In the genomic region with DNA sequence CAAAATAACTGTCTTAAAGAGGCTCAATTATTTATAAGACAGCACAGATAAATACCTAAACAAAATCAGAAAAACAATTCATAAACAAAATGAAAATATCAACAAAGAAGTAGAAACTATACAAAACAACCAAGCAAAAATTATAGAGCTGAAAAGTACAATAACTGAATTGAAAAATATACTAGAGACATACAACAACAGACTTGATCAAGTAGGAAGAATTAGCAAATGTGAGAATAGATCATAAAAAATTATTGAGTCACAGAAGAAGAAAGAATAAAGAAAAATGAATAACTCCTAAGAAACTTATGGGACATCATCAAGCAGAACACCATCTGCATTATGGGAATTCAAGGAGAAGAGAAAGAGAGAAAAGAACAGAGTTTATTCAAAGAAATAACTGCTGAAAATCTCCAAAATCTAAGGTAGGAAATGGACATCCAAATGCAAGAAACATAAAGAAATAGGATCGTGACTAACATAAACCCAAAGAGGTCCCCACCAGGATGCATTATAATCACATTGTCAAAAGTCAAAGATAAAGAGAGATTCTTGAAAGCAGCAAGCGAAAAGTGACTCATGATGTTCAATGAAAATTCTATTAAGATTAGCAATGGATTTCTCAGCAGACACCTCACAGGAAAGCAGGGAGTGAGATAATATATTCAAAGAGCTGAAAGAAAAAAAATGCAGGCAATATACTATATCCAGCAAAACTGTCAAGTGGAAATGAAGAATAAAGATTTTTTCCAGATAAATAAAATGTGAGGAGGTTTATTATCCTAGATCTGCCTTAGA, we compare ENCODE assay signal across 15 cellular contexts.
DNase-seq lines count a peak whose midpoint lies in the region; FAIRE-seq and TF ChIP-seq lines count a peak whose summit lies in the region.
"Had no signal": no experiment of that assay in that cellular context is flagged by ENCODE, and none has a peak within 500 bp of the region (broad histone marks: within the 10 kb centered on the region; RNA-seq: fewer than 3 reads in every experiment).

No MANE protein-coding gene starts in this region.

- TF ChIP-seq POLR2A in ovary (IDR thresholded peaks at IDR 0.05): no peak

- intact Hi-C loops in tibial artery (cut with DNase I; ENCODE audit: low total_unique reads) (no loop called here), ovary (cut with DNase I) (no loop called here)

- no peaks in the 10 kb centered on the region for H3K36me3 ChIP-seq in tibial artery
- H3K36me3 ChIP-seq in ovary: no peaks in the 10 kb centered on the region
- H3K36me3 ChIP-seq: cardiac muscle cell, thyroid gland had no signal

- DNase-seq in HCEC 1CT: peak; percentile 68
- DNase-seq in RCC 7860 (ENCODE audit: low spot score): peak; percentile 93
- DNase-seq in epithelial cell of prostate (ENCODE audit: low read depth, low spot score): no peak
- DNase-seq in renal cortical epithelial cell (ENCODE audit: low read depth): peak; percentile 39
- no peak for DNase-seq in GM13976 (ENCODE audit: low spot score)
- DNase-seq in tibial artery: no peak
- no peak for DNase-seq in ovary
- DNase-seq: activated T-cell treated with anti-CD3 and anti-CD28 coated beads for 4 hours; CD4-positive, CD25-positive, alpha-beta regulatory T cell; effector CD4-positive, alpha-beta T cell; NCI-H187; small intestine; thyroid gland had no signal

- in situ Hi-C loops in GM13976 (cut with MboI; ENCODE audit: low sequenced_read_pairs, unreplicated experiment): no loop called here

- no peak for TF ChIP-seq EP300 in ovary (IDR thresholded peaks at IDR 0.05)

- no peak overlapping the region for H3K4me3 ChIP-seq in tibial artery
- H3K4me3 ChIP-seq in ovary: no peak overlapping the region
- H3K4me3 ChIP-seq: cardiac muscle cell, thyroid gland had no signal

- FAIRE-seq in RCC 7860 (lab: Jason Lieb, UNC): peak; percentile 97
- FAIRE-seq: small intestine had no signal

- H3K27me3 ChIP-seq in tibial artery (no peaks in the 10 kb centered on the region), ovary (no peaks in the 10 kb centered on the region)
- H3K27me3 ChIP-seq: cardiac muscle cell, thyroid gland had no signal

- peak overlapping the region; percentile 99 for H3K27ac ChIP-seq in epithelial cell of prostate
- H3K27ac ChIP-seq in tibial artery: no peak overlapping the region
- H3K27ac ChIP-seq in ovary: no peak overlapping the region
- H3K27ac ChIP-seq: cardiac muscle cell, parathyroid adenoma, thyroid gland had no signal

- no peak for TF ChIP-seq CTCF in GM13976 (IDR thresholded peaks at IDR 0.05; ENCODE audit: borderline replicate concordance, control extremely low read depth, extremely low read depth, insufficient read depth, missing control alignments)
- no peak for TF ChIP-seq CTCF in tibial artery (IDR thresholded peaks at IDR 0.05)
- no peak for TF ChIP-seq CTCF in ovary (IDR thresholded peaks at IDR 0.05)

- 74 to 86% (median 79%) methylated on average over 2 of the region's 2 CpGs for WGBS in ovary, 3 donors

- H3K4me1 ChIP-seq in tibial artery: no peaks in the 10 kb centered on the region
- H3K4me1 ChIP-seq in ovary (ENCODE audit: insufficient read depth): no peaks in the 10 kb centered on the region
- H3K4me1 ChIP-seq: parathyroid adenoma, thyroid gland had no signal

- H3K9me3 ChIP-seq in tibial artery: peaks cover 3 to 30% (median 28%) of the 10 kb centered on the region in 3 donors
- H3K9me3 ChIP-seq in ovary: no peaks in the 10 kb centered on the region
- H3K9me3 ChIP-seq: thyroid gland had no signal

Comparison
In these comparisons a context has a peak if more than half of its experiments do, and no peak if none do; other contexts are left out.
1. DNase-seq: peak in HCEC 1CT (single experiment), RCC 7860 (single experiment) and renal cortical epithelial cell (single experiment); none in epithelial cell of prostate (single experiment), GM13976 (single experiment), tibial artery (0 of 2) and ovary (0 of 5).